ENCODE assay signal across 29 cellular contexts in genomic region chr5:160274483-160274931, GRCh38. TPM values are rescaled to one million over a fixed set of nuclear protein-coding genes. Genes with fewer than 3 reads are reported as not detected.
DNase-seq lines count a peak whose midpoint lies in the region; ATAC-seq, FAIRE-seq and TF ChIP-seq lines count a peak whose summit lies in the region.
"Had no signal": no experiment of that assay in that cellular context is flagged by ENCODE, and none has a peak within 500 bp of the region (broad histone marks: within the 10 kb centered on the region; RNA-seq: fewer than 3 reads in every experiment).

No MANE protein-coding gene starts in this region.

- peaks cover 42% of the 10 kb centered on the region for H3K36me3 Mint-ChIP-seq in GM23338 (ENCODE audit: low read depth)
- peaks cover 35% of the 10 kb centered on the region for H3K36me3 Mint-ChIP-seq in WTC11
- H3K36me3 Mint-ChIP-seq in immature natural killer cell, result peaks cover 3 to 22% (median 12%) of the 10 kb centered on the region in 3 donors

- H3K9me3 Mint-ChIP-seq in GM23338 (no peaks in the 10 kb centered on the region), WTC11 (no peaks in the 10 kb centered on the region), immature natural killer cell (no peaks in the 10 kb centered on the region)
- H3K9me3 Mint-ChIP-seq: activated CD4-positive, alpha-beta T cell treated with anti-CD3 and anti-CD28 coated beads, Interleukin-2, amount 10 ng/mL, durations not matched to agents 24 days and 14 days; activated T-cell treated with anti-CD3 and anti-CD28 coated beads, Interleukin-2, amount 50 U/mL, for 4 hours; neural progenitor cell; type B pancreatic cell had no signal

- TF ChIP-seq CTCF in GM23338 (conservative IDR thresholded peaks at IDR 0.05; ENCODE audit: low read depth in 2 of 2) (no peak), WTC11 (IDR thresholded peaks at IDR 0.05) (no peak), osteoblast (IDR thresholded peaks at IDR 0.05; ENCODE audit: extremely low read depth, low read depth, low read length) (no peak), pancreas (IDR thresholded peaks at IDR 0.05) (no peak)

- POLR2A ChIA-PET in WTC11 (lab: Charles Lee), result interaction anchor here (0.6 kb wide), 1 partner anchor 178 kb away, joined by 3 read pairs; no protein-coding TSS in a partner anchor

- H3K36me3 ChIP-seq in GM23338 (ENCODE audit: insufficient read depth) (0 out of 2 replicates have a peak, but pooled peaks cover 12% of the 10 kb centered on the region), osteoblast (ENCODE audit: insufficient read depth, low read length) (no peaks in the 10 kb centered on the region), pancreas (no peaks in the 10 kb centered on the region)
- H3K36me3 ChIP-seq: neural progenitor cell, right lobe of liver, WERI-Rb-1 had no signal

- H3F3A ChIP-seq in GM23338 (replicated peaks; ENCODE audit: low read depth), result peaks cover 5% of the 10 kb centered on the region; the same call in 1 of the 2 replicates

- H3K27me3 ChIP-seq in GM23338 (ENCODE audit: insufficient read depth) (no peaks in the 10 kb centered on the region), osteoblast (ENCODE audit: insufficient read depth, low read length) (no peaks in the 10 kb centered on the region), pancreas (no peaks in the 10 kb centered on the region)
- H3K27me3 ChIP-seq: body of pancreas, dorsolateral prefrontal cortex, gastroesophageal sphincter, neural progenitor cell, right lobe of liver had no signal

- FAIRE-seq in pancreas (lab: Jason Lieb, UNC), result no peak

- intact Hi-C loops in pancreas (cut with DNase I), result no loop called here

- H3K4me2 ChIP-seq in GM23338 (no peak overlapping the region), osteoblast (ENCODE audit: insufficient read depth, low read length) (no peak overlapping the region)
- H3K4me2 ChIP-seq: neural progenitor cell had no signal

- ATAC-seq in GM23338 (no peak), WTC11 (no peak), pancreas (no peak)
- ATAC-seq: activated T-cell treated with anti-CD3 and anti-CD28 coated beads, Interleukin-2, amount 50 U/mL, for 4 hours; body of pancreas; gastroesophageal sphincter; right lobe of liver had no signal

- H3K27me3 Mint-ChIP-seq in GM23338 (ENCODE audit: insufficient read depth, low read depth, poor library complexity), result no peaks in the 10 kb centered on the region
- no peaks in the 10 kb centered on the region for H3K27me3 Mint-ChIP-seq in WTC11 (ENCODE audit: low read depth)
- peaks cover 0 to 3% (median 2%) of the 10 kb centered on the region in 3 donors for H3K27me3 Mint-ChIP-seq in immature natural killer cell (ENCODE audit: low read depth in 3 of 3)
- H3K27me3 Mint-ChIP-seq: activated CD4-positive, alpha-beta T cell treated with anti-CD3 and anti-CD28 coated beads, Interleukin-2, amount 10 ng/mL, durations not matched to agents 24 days and 14 days; progenitor cell of endocrine pancreas; type B pancreatic cell had no signal

- H3K4me1 Mint-ChIP-seq in GM23338 (peaks cover 43% of the 10 kb centered on the region), WTC11 (peaks cover 45% of the 10 kb centered on the region), immature natural killer cell (peaks cover 69 to 84% of the 10 kb centered on the region in 2 donors)

- H3K79me2 ChIP-seq in GM23338 (replicated peaks; ENCODE audit: insufficient read depth) (peaks cover 2% of the 10 kb centered on the region; the same call in 1 of the 2 replicates), osteoblast (ENCODE audit: insufficient read depth, low read length) (no peaks in the 10 kb centered on the region)

- no peaks in the 10 kb centered on the region for H3K9me3 ChIP-seq in osteoblast (ENCODE audit: low read depth, low read length)
- no peaks in the 10 kb centered on the region for H3K9me3 ChIP-seq in pancreas
- H3K9me3 ChIP-seq: body of pancreas, Caco-2, gastroesophageal sphincter, right lobe of liver had no signal

- H3K27ac ChIP-seq in GM23338 (ENCODE audit: low read depth) (peak overlapping the region; percentile 66), osteoblast (ENCODE audit: low read depth, low read length) (no peak overlapping the region), pancreas (no peak overlapping the region)
- H3K27ac ChIP-seq: body of pancreas, C4-2B, dorsolateral prefrontal cortex, gastroesophageal sphincter, neural progenitor cell, right lobe of liver, WERI-Rb-1 had no signal

- H4K20me1 ChIP-seq in GM23338 (replicated peaks; ENCODE audit: insufficient read depth) (no peaks in the 10 kb centered on the region), osteoblast (ENCODE audit: insufficient read depth, low read length) (no peaks in the 10 kb centered on the region)

- H3K4me3 Mint-ChIP-seq in GM23338 (no peak overlapping the region), WTC11 (no peak overlapping the region), immature natural killer cell (peak overlapping the region; percentile 71 to 89 (median 81))
- H3K4me3 Mint-ChIP-seq: activated CD4-positive, alpha-beta T cell treated with anti-CD3 and anti-CD28 coated beads, Interleukin-2, amount 10 ng/mL, durations not matched to agents 24 days and 14 days; activated T-cell treated with anti-CD3 and anti-CD28 coated beads, Interleukin-2, amount 50 U/mL, for 4 hours; neural progenitor cell; type B pancreatic cell had no signal

- H3K4me3 ChIP-seq in GM23338 (no peak overlapping the region), osteoblast (ENCODE audit: insufficient read depth, low read length) (no peak overlapping the region), pancreas (no peak overlapping the region)
- H3K4me3 ChIP-seq: body of pancreas, dorsolateral prefrontal cortex, gastroesophageal sphincter, neural progenitor cell, right lobe of liver had no signal

- peaks cover 31% of the 10 kb centered on the region for H3K4me1 ChIP-seq in GM23338 (ENCODE audit: insufficient read depth)
- no peaks in the 10 kb centered on the region for H3K4me1 ChIP-seq in osteoblast (ENCODE audit: insufficient read depth, low read length)
- no peaks in the 10 kb centered on the region for H3K4me1 ChIP-seq in pancreas
- H3K4me1 ChIP-seq: body of pancreas, right lobe of liver had no signal

- no peaks in the 10 kb centered on the region for H3K9me2 ChIP-seq in GM23338 (ENCODE audit: insufficient read depth)

- CTCF ChIA-PET in WTC11 (lab: Charles Lee), result interaction anchor here (1.2 kb wide), 1 partner anchor 253 kb away, joined by 3 read pairs; no protein-coding TSS in a partner anchor

- 76 to 89% methylated on average over 5 of the region's 5 CpGs for WGBS in pancreas, 2 donors

- DNase-seq in GM23338 (ENCODE audit: low spot score) (no peak), WTC11 (ENCODE audit: low spot score) (no peak), immature natural killer cell (peak; percentile 36 to 60 (median 49)), osteoblast (ENCODE audit: insufficient read length, low spot score, missing footprints) (no peak), NCI-H748 treated with DMSO at 0.1 percent for 48 hours (lab: John Stamatoyannopoulos, UW) (no peak), pancreas (no peak), SKM-1 (lab: John Stamatoyannopoulos, UW; ENCODE audit: unreplicated experiment) (no peak)
- DNase-seq: activated CD4-positive, alpha-beta T cell treated with anti-CD3 and anti-CD28 coated beads, Interleukin-2, amount 10 ng/mL, durations not matched to agents 24 days and 14 days; activated gamma-delta T cell treated with Interleukin-2 at 50 U/mL for 16 hours; activated T-cell treated with anti-CD3 and anti-CD28 coated beads, Interleukin-2, amount 50 U/mL, for 4 hours; body of pancreas; Caco-2; cerebellar nuclear complex; dorsolateral prefrontal cortex; hippocampal formation; mammary epithelial cell; NCI-H1092; NCI-H1694 treated with DMSO at 0.1 percent for 48 hours; NCI-H446 treated with DMSO at 0.1 percent for 48 hours; NCI-H82; right lobe of liver; stimulated activated CD8-positive, alpha-beta memory T cell treated with anti-CD3 and anti-CD28 coated beads, Interleukin-4, amount 100 ng/mL, for 48 hours; T1000; WERI-Rb-1 had no signal

- H3K27ac Mint-ChIP-seq in GM23338 (peak overlapping the region; percentile 20; the same call in 1 of the 2 replicates), WTC11 (peak overlapping the region; percentile 95), immature natural killer cell (peak overlapping the region; percentile 86 to 97 (median 94))
- H3K27ac Mint-ChIP-seq: activated CD4-positive, alpha-beta T cell treated with anti-CD3 and anti-CD28 coated beads, Interleukin-2, amount 10 ng/mL, durations not matched to agents 24 days and 14 days; neural progenitor cell; progenitor cell of endocrine pancreas; type B pancreatic cell had no signal

- H2AFZ ChIP-seq in GM23338 (no peak overlapping the region), osteoblast (ENCODE audit: low read length) (peak overlapping the region; percentile 59)
- H2AFZ ChIP-seq: neural progenitor cell had no signal

TF ChIP-seq in GM23338, 12 proteins besides CTCF, POLR2A, EP300 and RAD21:
- no peak for TF ChIP-seq CREB1 (CRISPR knock-in tag; IDR thresholded peaks at IDR 0.05; ENCODE audit: low read depth)
- TF ChIP-seq STAT1 (IDR thresholded peaks at IDR 0.05; ENCODE audit: unreplicated experiment), result no peak
- no peak for TF ChIP-seq ZNF114 (CRISPR knock-in tag; IDR thresholded peaks at IDR 0.05)
- no peak for TF ChIP-seq EZH2 (IDR thresholded peaks at IDR 0.05; ENCODE audit: low read depth, unreplicated experiment)
- TF ChIP-seq POLR2AphosphoS5 (IDR thresholded peaks at IDR 0.05; ENCODE audit: low read depth), result no peak

TF ChIP-seq in WTC11, 78 proteins besides CTCF, POLR2A, EP300 and RAD21 (continues in another document):
- TF ChIP-seq CREM (CRISPR knock-in tag; IDR thresholded peaks at IDR 0.05) (no peak), CREB1 (CRISPR knock-in tag; IDR thresholded peaks at IDR 0.05) (no peak), ESRRA (CRISPR knock-in tag; IDR thresholded peaks at IDR 0.05; ENCODE audit: borderline replicate concordance) (no peak), NFE2L1 (CRISPR knock-in tag; IDR thresholded peaks at IDR 0.05) (no peak), MAX (CRISPR knock-in tag; IDR thresholded peaks at IDR 0.05) (no peak), ZNF317 (CRISPR knock-in tag; IDR thresholded peaks at IDR 0.05; ENCODE audit: borderline replicate concordance, low read depth) (no peak)

RNA-seq across cellular contexts. Expression of gene CCNJL, which starts 37.9 kb away (rescaled TPM):
- 22.1 and 29.2 TPM in 2 replicates for total RNA-seq in GM23338 (2014; rRNA removed; shearing (Covaris generic))
- polyA plus RNA-seq in GM23338 (2016; fragmentation: Nextera tagmentation; extraction: Ambion mirVana), result 27.0 and 28.4 TPM in 2 replicates
- 27.9 to 31.3 TPM (median 28.6 TPM) in 3 replicates for total RNA-seq in WTC11 (2021)
- polyA plus RNA-seq in immature natural killer cell, result 10 to 100 TPM; 16.3 to 29.7 (median 26.7) TPM
- 0.88 and 1.1 TPM in 2 replicates for total RNA-seq in osteoblast
- under 1 TPM; 0.06 to 0.58 (median 0.17) TPM for total RNA-seq in pancreas
- polyA plus RNA-seq in pancreas, result under 1 TPM; 0.08 to 0.16 TPM
- total RNA-seq: activated CD4-positive, alpha-beta T cell treated with anti-CD3 and anti-CD28 coated beads, Interleukin-2, amount 10 ng/mL, durations not matched to agents 24 days and 14 days had no signal

RNA-seq across cellular contexts. Expression of gene FABP6, which starts 45.2 kb away (rescaled TPM):
- total RNA-seq in GM23338 (2014; rRNA removed; shearing (Covaris generic)), result 1.7 and 2.2 TPM in 2 replicates
- 7.5 and 9.7 TPM in 2 replicates for polyA plus RNA-seq in GM23338 (2016; fragmentation: Nextera tagmentation; extraction: Ambion mirVana)
- 2.3 to 4.9 TPM (median 2.9 TPM) in 3 replicates for total RNA-seq in WTC11 (2021)
- not detected for polyA plus RNA-seq in immature natural killer cell
- total RNA-seq in osteoblast, result not detected in 2 replicates
- total RNA-seq in pancreas, result not detected
- polyA plus RNA-seq in pancreas, result not detected
- total RNA-seq: activated CD4-positive, alpha-beta T cell treated with anti-CD3 and anti-CD28 coated beads, Interleukin-2, amount 10 ng/mL, durations not matched to agents 24 days and 14 days; activated T-cell treated with anti-CD3 and anti-CD28 coated beads, Interleukin-2, amount 50 U/mL, for 4 hours; body of pancreas; Caco-2; gastroesophageal sphincter; mammary epithelial cell; right lobe of liver had no signal
- polyA plus RNA-seq: mammary epithelial cell had no signal

Comparison
In these comparisons a context has a peak if more than half of its experiments do, and no peak if none do; other contexts are left out.
1. DNase-seq: peak in immature natural killer cell (3 of 3); none in GM23338 (single experiment), WTC11 (single experiment), osteoblast (single experiment), NCI-H748 treated with DMSO at 0.1 percent for 48 hours (single experiment), pancreas (0 of 6) and SKM-1 (single experiment).
2. H3K27ac Mint-ChIP-seq: peak in every context shown above with its lines; median percentile 95 in WTC11; 94 in immature natural killer cell; 20 in GM23338.
3. H3K4me3 Mint-ChIP-seq: peak in immature natural killer cell (5 of 5); none in GM23338 (single experiment) and WTC11 (single experiment).
4. RNA of gene CCNJL, which starts 37.9 kb away (total RNA-seq): 27.9 to 31.3 TPM in WTC11 and 22.1 to 29.2 TPM in GM23338; 0.88 to 1.1 TPM in osteoblast and 0.06 to 0.58 TPM in pancreas; every median in the first group is over 10 times any median in the second.